In genomic region chr7:131105803-131106680, GRCh38 we compare ENCODE assay signal across 8 cellular contexts.
DNase-seq lines count a peak whose midpoint lies in the region; ATAC-seq and TF ChIP-seq lines count a peak whose summit lies in the region.

No MANE protein-coding gene starts in this region.

- H3K9me3 ChIP-seq in osteoblast (ENCODE audit: low read depth, low read length): no peaks in the 10 kb centered on the region
- no peaks in the 10 kb centered on the region for H3K9me3 ChIP-seq in thoracic aorta

- CTCF ChIA-PET in activated naive CD4-positive, alpha-beta T cell treated with anti-CD3 and anti-CD28 coated beads for 36 hours (lab: Charles Lee): interaction anchor here (0.6 to 2.0 kb wide), 8 partner anchors 9 to 147 kb away, joined by 3 to 10 read pairs (median 3); no protein-coding TSS in a partner anchor

- intact Hi-C loops in activated naive CD4-positive, alpha-beta T cell treated with anti-CD3 and anti-CD28 coated beads for 36 hours (cut with micrococcal nuclease): loop anchor here (1.0 to 5.0 kb wide), 7 partner anchors 9 to 1155 kb away; partner anchors contain the start of gene CEP41

- H3K36me3 ChIP-seq in osteoblast (ENCODE audit: insufficient read depth, low read length) (peaks cover 3% of the 10 kb centered on the region), thoracic aorta (no peaks in the 10 kb centered on the region)

- H3K4me3 ChIP-seq in osteoblast (ENCODE audit: insufficient read depth, low read length) (peak overlapping the region; percentile 91), thoracic aorta (peak overlapping the region; percentile 97)

- H3K27ac Mint-ChIP-seq in activated naive CD4-positive, alpha-beta T cell treated with anti-CD3 and anti-CD28 coated beads for 36 hours: peak overlapping the region; percentile 97

- H3K79me2 ChIP-seq in osteoblast (ENCODE audit: insufficient read depth, low read length): peaks cover 93% of the 10 kb centered on the region

- peaks cover 60% of the 10 kb centered on the region for H3K4me1 Mint-ChIP-seq in activated naive CD4-positive, alpha-beta T cell treated with anti-CD3 and anti-CD28 coated beads for 36 hours (ENCODE audit: low read depth)

- peak overlapping the region; percentile 84 for H3K4me2 ChIP-seq in osteoblast (ENCODE audit: insufficient read depth, low read length)

- H2AFZ ChIP-seq in osteoblast (ENCODE audit: low read length): peak overlapping the region; percentile 58

- DNase-seq in COR-L47 (lab: John Stamatoyannopoulos, UW) (peak; percentile 48), HT-29 (ENCODE audit: low spot score) (peak; percentile 71), glomerular visceral epithelial cell (ENCODE audit: extremely low spot score) (peak; percentile 62), osteoblast (ENCODE audit: insufficient read length, low spot score, missing footprints) (peak; percentile 96), thoracic aorta (ENCODE audit: low spot score) (peak; percentile 60)
- peak; percentile 80 for DNase-seq in activated naive CD4-positive, alpha-beta T cell treated with anti-CD3 and anti-CD28 coated beads for 36 hours

- ATAC-seq in GM19463 (IDR thresholded peaks at IDR 0.05; ENCODE audit: unreplicated experiment) (peak; percentile 31), thoracic aorta (ENCODE audit: insufficient number of reproducible peaks, low FRiP score, low read depth) (peak; percentile 44)

- H3K36me3 Mint-ChIP-seq in activated naive CD4-positive, alpha-beta T cell treated with anti-CD3 and anti-CD28 coated beads for 36 hours (ENCODE audit: low read depth): peaks cover 7% of the 10 kb centered on the region

- H4K20me1 ChIP-seq in osteoblast (ENCODE audit: insufficient read depth, low read length): peaks cover 38% of the 10 kb centered on the region

- TF ChIP-seq CTCF in osteoblast (IDR thresholded peaks at IDR 0.05; ENCODE audit: extremely low read depth, low read depth, low read length) (no peak), thoracic aorta (IDR thresholded peaks at IDR 0.05) (no peak)

- peaks cover 2% of the 10 kb centered on the region for H3K27me3 Mint-ChIP-seq in activated naive CD4-positive, alpha-beta T cell treated with anti-CD3 and anti-CD28 coated beads for 36 hours (ENCODE audit: low read depth)

- H3K27me3 ChIP-seq in osteoblast (ENCODE audit: insufficient read depth, low read length) (no peaks in the 10 kb centered on the region), thoracic aorta (replicated peaks; ENCODE audit: insufficient read depth) (no peaks in the 10 kb centered on the region)

- H3K27ac ChIP-seq in osteoblast (ENCODE audit: low read depth, low read length) (peak overlapping the region; percentile 97), thoracic aorta (peak overlapping the region; percentile 99 to 100)

- peak; percentile 62 for TF ChIP-seq POLR2A in Raji (IDR thresholded peaks at IDR 0.05; ENCODE audit: insufficient read depth, low read depth, low read length)

- H3K9me3 Mint-ChIP-seq in activated naive CD4-positive, alpha-beta T cell treated with anti-CD3 and anti-CD28 coated beads for 36 hours: no peaks in the 10 kb centered on the region

- H3K4me1 ChIP-seq in osteoblast (ENCODE audit: insufficient read depth, low read length) (peaks cover 45% of the 10 kb centered on the region), thoracic aorta (ENCODE audit: control insufficient read depth in 1 of 2, low read depth in 2 of 2) (peaks cover 34 to 55% of the 10 kb centered on the region in 2 donors)

- H3K4me3 Mint-ChIP-seq in activated naive CD4-positive, alpha-beta T cell treated with anti-CD3 and anti-CD28 coated beads for 36 hours: peak overlapping the region; percentile 98

Comparison
In these comparisons a context has a peak if more than half of its experiments do, and no peak if none do; other contexts are left out.
1. Peak in every context shown above with its lines: DNase-seq, ATAC-seq, H3K4me3 ChIP-seq and H3K27ac ChIP-seq.